ENCODE assay signal across 8 cellular contexts in the genomic region with DNA sequence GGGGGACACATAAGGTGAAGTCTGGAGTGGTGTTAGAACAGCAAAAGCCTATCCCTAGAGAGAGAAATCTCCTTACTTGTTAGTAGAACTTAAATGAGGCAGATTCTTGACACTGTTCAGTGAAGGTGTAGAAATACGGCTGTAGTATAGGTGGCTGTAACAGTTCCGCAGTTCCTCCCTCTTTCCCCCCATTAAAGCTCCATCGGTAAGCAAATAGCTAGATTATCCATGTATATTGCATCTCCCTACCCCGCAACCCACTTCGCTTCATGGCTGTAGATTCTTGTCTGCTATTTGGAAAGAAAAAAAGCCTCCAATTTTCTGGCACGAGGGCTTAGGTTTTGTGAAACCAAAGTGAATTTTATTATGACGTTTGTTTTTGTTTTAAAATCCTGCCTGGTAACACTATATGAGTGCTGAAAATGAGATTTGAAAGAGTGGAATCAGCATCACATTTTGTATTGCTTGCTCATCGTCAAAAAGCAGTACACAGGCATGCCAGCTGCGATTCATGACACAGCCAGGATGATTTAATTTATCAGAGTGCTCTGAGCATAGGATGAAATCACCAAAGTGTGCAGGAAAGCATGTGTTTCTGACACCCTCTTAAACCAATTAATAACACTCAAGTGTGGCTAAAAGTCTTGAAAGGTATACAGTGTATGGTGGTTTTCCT. TPM values are rescaled to one million over a fixed set of nuclear protein-coding genes. Genes with fewer than 3 reads are reported as not detected.
DNase-seq lines count a peak whose midpoint lies in the region; ATAC-seq and TF ChIP-seq lines count a peak whose summit lies in the region.

No MANE protein-coding gene starts in this region.

- H3K4me3 ChIP-seq in BLaER1: peak overlapping the region; percentile 76
- no peak overlapping the region for H3K4me3 ChIP-seq in body of pancreas

- H3K9me3 ChIP-seq in BLaER1 (no peaks in the 10 kb centered on the region), body of pancreas (no peaks in the 10 kb centered on the region)

- H3K36me3 Mint-ChIP-seq in brain (peaks cover 22% of the 10 kb centered on the region), memory B cell (no peaks in the 10 kb centered on the region)

- H3K9me3 Mint-ChIP-seq in brain: peaks cover 0 to 5% (median 0%) of the 10 kb centered on the region in 5 experiments
- no peaks in the 10 kb centered on the region for H3K9me3 Mint-ChIP-seq in memory B cell

- peaks cover 14% of the 10 kb centered on the region for H3K27me3 Mint-ChIP-seq in brain
- H3K27me3 Mint-ChIP-seq in memory B cell: peaks cover 29% of the 10 kb centered on the region

- H3K9ac ChIP-seq in BLaER1: no peak overlapping the region

- H3K4me3 Mint-ChIP-seq in brain (peak overlapping the region; percentile 94 to 98 (median 98)), memory B cell (peak overlapping the region; percentile 82)

- H3K27ac Mint-ChIP-seq in brain (peak overlapping the region; percentile 94 to 99 (median 97)), memory B cell (no peak overlapping the region)

- in situ Hi-C loops in KBM-7 (cut with MboI; ENCODE audit: low pct_unique_long_range_greater_than_20kb, low sequenced_read_pairs): no loop called here

- H3K27me3 ChIP-seq in BLaER1 (peaks cover 12% of the 10 kb centered on the region; the same call in 1 of the 2 replicates), body of pancreas (no peaks in the 10 kb centered on the region)

- no peak overlapping the region for H3K27ac ChIP-seq in BLaER1
- H3K27ac ChIP-seq in body of pancreas: no peak overlapping the region

- H3K36me3 ChIP-seq in BLaER1 (no peaks in the 10 kb centered on the region), body of pancreas (replicated peaks in 1 of 2; ENCODE audit: insufficient read depth in 1 of 2, low read depth in 2 of 2) (no peaks in the 10 kb centered on the region)

- intact Hi-C loops in body of pancreas (cut with DNase I): no loop called here

- WGBS in body of pancreas, 2 donors: 60 to 71% methylated on average over 9 of the region's 9 CpGs

- H3K4me1 Mint-ChIP-seq in brain: peaks cover 55% of the 10 kb centered on the region
- H3K4me1 Mint-ChIP-seq in memory B cell: peaks cover 9% of the 10 kb centered on the region

- H3K4me2 ChIP-seq in BLaER1: peak overlapping the region; percentile 97

- no peaks in the 10 kb centered on the region for H4K20me1 ChIP-seq in BLaER1

- DNase-seq in KBM-7: peak; percentile 25
- DNase-seq in memory B cell (ENCODE audit: low spot score in 2 of 2): no peak
- no peak for DNase-seq in body of pancreas
- no peak for DNase-seq in activated CD4-positive, alpha-beta T cell treated with anti-CD3 and anti-CD28 coated beads, Interleukin-2, amount 50 U/mL, for 48 hours

- H3K4me1 ChIP-seq in BLaER1: peaks cover 31% of the 10 kb centered on the region
- peaks cover 8% of the 10 kb centered on the region for H3K4me1 ChIP-seq in body of pancreas

- TF ChIP-seq POLR2A in body of pancreas (IDR thresholded peaks at IDR 0.05): no peak

- no peak for ATAC-seq in memory B cell (ENCODE audit: low read depth)
- ATAC-seq in GM21825 (IDR thresholded peaks at IDR 0.05; ENCODE audit: unreplicated experiment): no peak
- ATAC-seq in body of pancreas: no peak
- ATAC-seq in GM21717 (IDR thresholded peaks at IDR 0.05; ENCODE audit: unreplicated experiment): no peak

- no peak for TF ChIP-seq CTCF in brain (conservative IDR thresholded peaks at IDR 0.05)
- TF ChIP-seq CTCF in body of pancreas (IDR thresholded peaks at IDR 0.05): no peak

RNA-seq across cellular contexts. Expression of a gene that starts 1.4 kb away (rescaled TPM):
- 6.3 TPM for polyA plus RNA-seq in brain (ENCODE audit: insufficient read depth, low read depth, low replicate concordance)
- total RNA-seq in body of pancreas: 1 to 10 TPM; 2.6 to 3.0 TPM
